Comparison of ENCODE assay signal across 8 cellular contexts in genomic region chr6:29737707-29738630, GRCh38. TPM values are rescaled to one million over a fixed set of nuclear protein-coding genes. Genes with fewer than 3 reads are reported as not detected.
DNase-seq lines count a peak whose midpoint lies in the region; ATAC-seq and TF ChIP-seq lines count a peak whose summit lies in the region.

No MANE protein-coding gene starts in this region.

- DNase-seq in AG08396 (ENCODE audit: low spot score): peak; percentile 73
- peak; percentile 22 for DNase-seq in NCI-H2227 treated with DMSO at 0.1 percent for 48 hours (lab: John Stamatoyannopoulos, UW)
- peak; percentile 72 to 74 for DNase-seq in activated CD4-positive, alpha-beta T cell treated with anti-CD3 and anti-CD28 coated beads, Interleukin-2, amount 50 U/mL, for 4 hours
- peak in 5 of 10 donors; percentile 24 to 71 (median 52) for DNase-seq in dorsolateral prefrontal cortex
- DNase-seq in medulla oblongata (ENCODE audit: extremely low spot score): peak; percentile 77
- DNase-seq in stimulated activated CD8-positive, alpha-beta memory T cell treated with anti-CD3 and anti-CD28 coated beads, Interleukin-7, amount 100 ng/mL, for 48 hours (ENCODE audit: extremely low read depth in 1 of 2, low read depth in 1 of 2): peak; percentile 17 to 18
- no peak for DNase-seq in posterior vena cava (ENCODE audit: low spot score)

- peaks cover 0 to 4% (median 0%) of the 10 kb centered on the region in 45 donors for H3K27me3 ChIP-seq in dorsolateral prefrontal cortex

- H3K27ac ChIP-seq in dorsolateral prefrontal cortex: no peak overlapping the region

- peak in 55 of 56 donors; percentile 29 to 82 (median 66) for TF ChIP-seq CTCF in dorsolateral prefrontal cortex (IDR thresholded peaks at IDR 0.05 in 54 of 56, conservative IDR thresholded peaks at IDR 0.05 in 2 of 56; ENCODE audit: low read depth in 1 of 56, partially characterized antibody in 56 of 56)

- H3K4me3 ChIP-seq in dorsolateral prefrontal cortex: no peak overlapping the region

- ATAC-seq in GM18868 (IDR thresholded peaks at IDR 0.05; ENCODE audit: unreplicated experiment): peak; percentile 50

- intact Hi-C loops in dorsolateral prefrontal cortex (cut with DNase I) (loop anchor here in 1 of 2 donors (1.0 kb wide), 1 partner anchor 96 kb away; no protein-coding TSS in a partner anchor), posterior vena cava (cut with DNase I) (loop anchor here in 1 of 2 donors (5.0 kb wide), 1 partner anchor 94 kb away; no protein-coding TSS in a partner anchor)

RNA-seq across cellular contexts. Expression of gene HLA-F, which starts 14.7 kb away (rescaled TPM):
- total RNA-seq in dorsolateral prefrontal cortex (10 to 100 TPM in 118 of 120 experiments, 1 to 10 TPM in 2; 9.3 to 64.7 (median 26.2) TPM), posterior vena cava (10 to 100 TPM; 31.5 to 61.8 TPM)

RNA-seq across cellular contexts. Expression of gene ZFP57, which starts 57.0 kb away (rescaled TPM):
- under 1 TPM in 16 of 120 experiments, not detected in 104; 0.24 to 0.82 (median 0.47) TPM for total RNA-seq in dorsolateral prefrontal cortex
- total RNA-seq in posterior vena cava: 1 to 10 TPM in 1 of 2 donors, under 1 TPM in 1; 0.24 to 6.5 TPM
